Comparison of ENCODE assay signal across 25 cellular contexts in genomic region chr16:30000768-30001631, GRCh38. TPM values are rescaled to one million over a fixed set of nuclear protein-coding genes. Genes with fewer than 3 reads are reported as not detected.
DNase-seq lines count a peak whose midpoint lies in the region; ATAC-seq and TF ChIP-seq lines count a peak whose summit lies in the region.
"Had no signal": no experiment of that assay in that cellular context is flagged by ENCODE, and none has a peak within 500 bp of the region (broad histone marks: within the 10 kb centered on the region; RNA-seq: fewer than 3 reads in every experiment).

No MANE protein-coding gene starts in this region.

- peak; percentile 78 for DNase-seq in NCI-H1436 (lab: John Stamatoyannopoulos, UW)
- DNase-seq in effector memory CD8-positive, alpha-beta T cell = no peak
- no peak for DNase-seq in neural progenitor cell (ENCODE audit: low spot score)
- DNase-seq in hypothalamus (lab: John Stamatoyannopoulos, UW) = no peak
- no peak for DNase-seq in PC-9
- no peak for DNase-seq in G401 (ENCODE audit: low spot score)
- DNase-seq: activated B cell treated with CpG ODN at 0.5 μM for 24 hours; activated CD4-positive, alpha-beta T cell treated with anti-CD3 and anti-CD28 coated beads, Interleukin-2, amount 50 U/mL, for 48 hours; activated naive CD4-positive, alpha-beta T cell treated with Interleukin-2 at 50 U/mL for 16 hours; activated T-cell treated with anti-CD3 and anti-CD28 coated beads for 4 hours; amygdala; caudate nucleus; gastrocnemius medialis; HCEC 1CT; left lung; mucosa of descending colon; NCI-H1417; NCI-H748 treated with DMSO at 0.1 percent for 48 hours; retina; stimulated activated CD8-positive, alpha-beta memory T cell treated with anti-CD3 and anti-CD28 coated beads, Interleukin-4, amount 100 ng/mL, for 48 hours; upper lobe of right lung had no signal

- TF ChIP-seq CTCF in GM12873 (IDR thresholded peaks at IDR 0.05; ENCODE audit: insufficient read depth, low read depth, low read length, missing control alignments) = peak; percentile 16
- peak; percentile 36 for TF ChIP-seq CTCF in neural progenitor cell (IDR thresholded peaks at IDR 0.05)
- no peak for TF ChIP-seq CTCF in PC-9 (conservative IDR thresholded peaks at IDR 0.05)

- H2AFZ ChIP-seq in neural progenitor cell (replicated peaks) (no peak overlapping the region), PC-9 (no peak overlapping the region)

- intact Hi-C loops in PC-9 (cut with micrococcal nuclease; ENCODE audit: unreplicated experiment) = no loop called here

- ATAC-seq in effector memory CD8-positive, alpha-beta T cell (replicated peaks) = no peak
- ATAC-seq: gastrocnemius medialis, left lung, mucosa of descending colon, SK-N-SH treated with all-trans-retinoic acid at 6 μM for 48 hours, upper lobe of right lung had no signal

- H3K27ac ChIP-seq in neural progenitor cell (no peak overlapping the region), PC-9 (no peak overlapping the region)
- H3K27ac ChIP-seq: gastrocnemius medialis, left lung, upper lobe of right lung had no signal

- in situ Hi-C loops in G401 (cut with HindIII; ENCODE audit: low sequenced_read_pairs) = no loop called here

- no peaks in the 10 kb centered on the region for H3K27me3 Mint-ChIP-seq in effector memory CD8-positive, alpha-beta T cell
- peaks cover 9% of the 10 kb centered on the region for H3K27me3 Mint-ChIP-seq in neural progenitor cell (ENCODE audit: insufficient read depth, low read depth)
- H3K27me3 Mint-ChIP-seq: activated B cell treated with CpG ODN at 0.5 μM for 24 hours had no signal

- no peaks in the 10 kb centered on the region for H3F3A ChIP-seq in neural progenitor cell (ENCODE audit: low read depth)
- H3F3A ChIP-seq in PC-9 (ENCODE audit: insufficient read depth, low read depth) = peaks cover 6% of the 10 kb centered on the region; the same call in 1 of the 2 replicates

- peaks cover 12% of the 10 kb centered on the region for H3K36me3 Mint-ChIP-seq in effector memory CD8-positive, alpha-beta T cell (ENCODE audit: insufficient read depth)
- peaks cover 4% of the 10 kb centered on the region for H3K36me3 Mint-ChIP-seq in neural progenitor cell

- no peak overlapping the region for H3K4me3 Mint-ChIP-seq in effector memory CD8-positive, alpha-beta T cell
- H3K4me3 Mint-ChIP-seq in neural progenitor cell = no peak overlapping the region
- H3K4me3 Mint-ChIP-seq: activated B cell treated with CpG ODN at 0.5 μM for 24 hours had no signal

- no peaks in the 10 kb centered on the region for H3K36me3 ChIP-seq in neural progenitor cell
- H3K36me3 ChIP-seq in PC-9 (ENCODE audit: low read depth) = no peaks in the 10 kb centered on the region

- POLR2A ChIA-PET in PC-9 (lab: Charles Lee; ENCODE audit: unreplicated experiment) = no interaction called here

- H3K4me2 ChIP-seq in neural progenitor cell (no peak overlapping the region), PC-9 (no peak overlapping the region)

- peaks cover 4% of the 10 kb centered on the region for H4K20me1 ChIP-seq in neural progenitor cell (ENCODE audit: low read depth)
- H4K20me1 ChIP-seq in PC-9 (ENCODE audit: insufficient read depth) = peaks cover 3% of the 10 kb centered on the region; the same call in 1 of the 2 replicates

- H3K9me3 ChIP-seq in neural progenitor cell (ENCODE audit: low read depth) = no peaks in the 10 kb centered on the region
- no peaks in the 10 kb centered on the region for H3K9me3 ChIP-seq in PC-9 (ENCODE audit: insufficient read depth, low read depth)
- H3K9me3 ChIP-seq: gastrocnemius medialis, left lung, mucosa of descending colon, upper lobe of right lung had no signal

- H3K4me3 ChIP-seq in neural progenitor cell (no peak overlapping the region), PC-9 (no peak overlapping the region)
- H3K4me3 ChIP-seq: gastrocnemius medialis, left lung, mucosa of descending colon, upper lobe of right lung had no signal

- H3K27me3 ChIP-seq in neural progenitor cell (no peaks in the 10 kb centered on the region), PC-9 (ENCODE audit: insufficient read depth, low read depth) (no peaks in the 10 kb centered on the region)
- H3K27me3 ChIP-seq: gastrocnemius medialis, left lung, upper lobe of right lung had no signal

- H3K4me1 Mint-ChIP-seq in effector memory CD8-positive, alpha-beta T cell (ENCODE audit: low read depth in 2 of 2) = peaks cover 23 to 27% of the 10 kb centered on the region in 2 donors
- H3K4me1 Mint-ChIP-seq in neural progenitor cell = peaks cover 10% of the 10 kb centered on the region

- H3K9me3 Mint-ChIP-seq in effector memory CD8-positive, alpha-beta T cell = no peaks in the 10 kb centered on the region
- no peaks in the 10 kb centered on the region for H3K9me3 Mint-ChIP-seq in neural progenitor cell
- H3K9me3 Mint-ChIP-seq: activated B cell treated with CpG ODN at 0.5 μM for 24 hours had no signal

- H3K9me2 ChIP-seq in PC-9 (ENCODE audit: insufficient read depth) = no peaks in the 10 kb centered on the region

- CTCF ChIA-PET in PC-9 (lab: Charles Lee) = interaction anchor here (0.5 kb wide), 1 partner anchor 1161 kb away, joined by 5 read pairs; no protein-coding TSS in a partner anchor

- H3K4me1 ChIP-seq in neural progenitor cell (peaks cover 7% of the 10 kb centered on the region), PC-9 (replicated peaks; ENCODE audit: insufficient read depth) (peaks cover 7% of the 10 kb centered on the region)

- peak overlapping the region; percentile 41 for H3K27ac Mint-ChIP-seq in effector memory CD8-positive, alpha-beta T cell
- H3K27ac Mint-ChIP-seq in neural progenitor cell = no peak overlapping the region
- H3K27ac Mint-ChIP-seq: activated B cell treated with CpG ODN at 0.5 μM for 24 hours had no signal

- no TSS peak for BruUV-seq in PC-9 (replicated peaks; lab: Mats Ljungman, UMichigan)

- H3K79me2 ChIP-seq in neural progenitor cell (ENCODE audit: low read depth) (peaks cover 12% of the 10 kb centered on the region), PC-9 (ENCODE audit: low read depth) (peaks cover 11% of the 10 kb centered on the region)

- no peak overlapping the region for H3K9ac ChIP-seq in neural progenitor cell

RNA-seq across cellular contexts. Expression of gene INO80E, which starts 5.0 kb away (rescaled TPM):
- total RNA-seq in neural progenitor cell (ENCODE audit: low replicate concordance) (104 and 129 TPM in 2 replicates), PC-9 (2021) (102 TPM in 2 replicates)
- 72.4 and 97.0 TPM in 2 replicates for total RNA-seq in G401 (2014; rRNA removed; shearing (Covaris generic))

RNA-seq across cellular contexts. Expression of gene HIRIP3, which starts 5.6 kb away (rescaled TPM):
- total RNA-seq in neural progenitor cell (ENCODE audit: low replicate concordance) (4.7 and 14.1 TPM in 2 replicates), PC-9 (2021) (27.0 and 27.3 TPM in 2 replicates)
- 15.0 and 16.7 TPM in 2 replicates for total RNA-seq in G401 (2014; rRNA removed; shearing (Covaris generic))

RNA-seq across cellular contexts. Expression of gene DOC2A, which starts 9.8 kb away (rescaled TPM):
- total RNA-seq in neural progenitor cell (ENCODE audit: low replicate concordance) (3.1 and 8.1 TPM in 2 replicates), PC-9 (2021) (11.0 and 11.3 TPM in 2 replicates)
- not detected in 2 replicates for total RNA-seq in G401 (2014; rRNA removed; shearing (Covaris generic))
- total RNA-seq: activated B cell treated with CpG ODN at 0.5 μM for 24 hours, Daoy, gastrocnemius medialis had no signal

RNA-seq across cellular contexts. Expression of gene C16orf92, which starts 22.0 kb away (rescaled TPM):
- total RNA-seq in neural progenitor cell (ENCODE audit: low replicate concordance) (not detected in 2 replicates), PC-9 (2021) (not detected in 2 replicates)
- total RNA-seq in G401 (2014; rRNA removed; shearing (Covaris generic)) = not detected in 2 replicates
- total RNA-seq: activated B cell treated with CpG ODN at 0.5 μM for 24 hours, Daoy, gastrocnemius medialis, left lung, mucosa of descending colon, subcutaneous adipose tissue, upper lobe of right lung had no signal

RNA-seq across cellular contexts. Expression of gene TAOK2, which starts 27.3 kb away (rescaled TPM):
- 13.8 and 49.9 TPM in 2 replicates for total RNA-seq in neural progenitor cell (ENCODE audit: low replicate concordance)
- 76.6 and 82.9 TPM in 2 replicates for total RNA-seq in PC-9 (2021)
- 59.3 and 61.8 TPM in 2 replicates for total RNA-seq in G401 (2014; rRNA removed; shearing (Covaris generic))
